Comparison of ENCODE assay signal across 8 cellular contexts in the genomic region with DNA sequence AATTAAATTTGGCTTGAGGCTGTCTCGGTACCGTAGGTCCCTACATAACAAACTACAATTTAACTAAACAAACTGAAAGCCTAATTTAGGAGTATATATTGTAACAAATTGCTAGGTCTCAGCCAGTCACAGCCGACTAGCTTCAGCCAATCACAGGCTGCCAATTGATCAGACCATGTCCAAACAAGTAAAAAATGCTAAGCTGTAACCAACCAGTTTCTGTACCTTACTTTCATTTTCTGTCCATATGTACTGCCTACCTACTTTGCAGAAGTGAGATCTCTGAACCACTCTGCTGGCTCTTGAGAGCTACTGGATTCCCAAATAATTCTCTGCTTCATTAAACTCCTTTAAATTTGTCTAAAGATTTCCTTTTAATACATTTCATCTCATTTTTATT.
DNase-seq lines count a peak whose midpoint lies in the region; ATAC-seq and TF ChIP-seq lines count a peak whose summit lies in the region.

No MANE protein-coding gene starts in this region.

- intact Hi-C loops in prostate gland (cut with DNase I) = no loop called here

- H3K27me3 ChIP-seq in effector memory CD4-positive, alpha-beta T cell (replicated peaks; ENCODE audit: control insufficient read depth, insufficient read depth, low read length, poor library complexity, severe bottlenecking) = no peaks in the 10 kb centered on the region
- H3K27me3 ChIP-seq in prostate gland (replicated peaks; ENCODE audit: insufficient read depth) = no peaks in the 10 kb centered on the region

- no peaks in the 10 kb centered on the region for H3K36me3 ChIP-seq in effector memory CD4-positive, alpha-beta T cell (ENCODE audit: control insufficient read depth, insufficient read depth, low read length)
- H3K36me3 ChIP-seq in prostate gland = no peaks in the 10 kb centered on the region

- no peak for TF ChIP-seq CTCF in prostate gland (IDR thresholded peaks at IDR 0.05)

- TF ChIP-seq POLR2A in prostate gland (IDR thresholded peaks at IDR 0.05) = no peak

- DNase-seq in stimulated activated CD4-positive, alpha-beta T cell treated with anti-CD3 and anti-CD28 coated beads, Interleukin-1b, Interleukin-23, amount 100 ng/mL, for 48 hours = peak; percentile 25
- no peak for DNase-seq in stimulated activated CD4-positive, alpha-beta T cell treated with anti-CD3 and anti-CD28 coated beads, Interleukin-2, amount 100 ng/mL, for 48 hours
- DNase-seq in NCI-H226 (peak; percentile 45), prostate gland (ENCODE audit: low spot score) (no peak), NCI-H128 (lab: John Stamatoyannopoulos, UW; ENCODE audit: unreplicated experiment) (no peak), retina (no peak)
- peak in 1 of 3 donors; percentile 8 for DNase-seq in effector memory CD4-positive, alpha-beta T cell

- peak overlapping the region; percentile 20 for H3K27ac ChIP-seq in effector memory CD4-positive, alpha-beta T cell (ENCODE audit: insufficient read depth, low read length, poor library complexity, severe bottlenecking)
- H3K27ac ChIP-seq in prostate gland = no peak overlapping the region

- H3K4me3 ChIP-seq in effector memory CD4-positive, alpha-beta T cell (ENCODE audit: insufficient read depth, low read depth, low read length, poor library complexity, severe bottlenecking) = peak overlapping the region; percentile 12
- no peak overlapping the region for H3K4me3 ChIP-seq in prostate gland

- peaks cover 12% of the 10 kb centered on the region for H3K4me1 ChIP-seq in effector memory CD4-positive, alpha-beta T cell (ENCODE audit: control insufficient read depth, insufficient read depth, low read length, poor library complexity, severe bottlenecking)
- H3K4me1 ChIP-seq in prostate gland (replicated peaks) = no peaks in the 10 kb centered on the region

- 86% methylated on average over 3 of the region's 3 CpGs for WGBS in prostate gland

- no peaks in the 10 kb centered on the region for H3K9me3 ChIP-seq in effector memory CD4-positive, alpha-beta T cell (ENCODE audit: control insufficient read depth, low read length)
- H3K9me3 ChIP-seq in prostate gland = no peaks in the 10 kb centered on the region

- peak; percentile 78 for ATAC-seq in HG02852 (IDR thresholded peaks at IDR 0.05; ENCODE audit: unreplicated experiment)

Comparison
In these comparisons a context has a peak if more than half of its experiments do, and no peak if none do; other contexts are left out.
1. DNase-seq: peak in stimulated activated CD4-positive, alpha-beta T cell treated with anti-CD3 and anti-CD28 coated beads, Interleukin-1b, Interleukin-23, amount 100 ng/mL, for 48 hours (single experiment) and NCI-H226 (single experiment); none in stimulated activated CD4-positive, alpha-beta T cell treated with anti-CD3 and anti-CD28 coated beads, Interleukin-2, amount 100 ng/mL, for 48 hours (0 of 2), prostate gland (single experiment), NCI-H128 (single experiment) and retina (single experiment).